9 cellular contexts compared by ENCODE assay signal in the genomic region with DNA sequence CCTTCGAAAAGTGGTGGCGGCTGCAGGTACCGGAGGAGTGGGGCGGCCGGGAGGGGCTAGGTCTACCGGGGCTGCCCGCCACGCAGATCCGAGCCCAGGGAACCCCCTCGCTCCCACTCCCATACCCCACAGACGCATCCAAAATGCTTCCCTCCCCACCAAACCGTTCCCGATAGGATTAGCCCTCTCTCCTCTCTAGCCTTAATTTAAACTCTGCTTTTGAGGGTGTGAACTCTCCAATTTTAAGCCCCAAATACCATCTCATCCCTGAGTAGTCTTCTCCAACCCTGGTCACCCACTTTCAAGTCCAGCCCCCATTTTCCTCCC. TPM values are rescaled to one million over a fixed set of nuclear protein-coding genes. Genes with fewer than 3 reads are reported as not detected.
A peak's percentile ranks its signal among the peaks of the same experiment; 100 is the strongest.
DNase-seq lines count a peak whose midpoint lies in the region; ATAC-seq, FAIRE-seq and TF ChIP-seq lines count a peak whose summit lies in the region.
"Had no signal": no experiment of that assay in that cellular context is flagged by ENCODE, and none has a peak within 500 bp of the region (broad histone marks: within the 10 kb centered on the region; RNA-seq: fewer than 3 reads in every experiment).

No MANE protein-coding gene starts in this region.

- H3K9me3 ChIP-seq in SK-N-SH (no peaks in the 10 kb centered on the region), kidney (ENCODE audit: control insufficient read depth in 1 of 2, low read length in 2 of 2) (no peaks in the 10 kb centered on the region)

- WGBS in SK-N-SH (ENCODE audit: low lambda C conversion rate): 49% methylated on average over 8 of the region's 13 CpGs

- no peak for FAIRE-seq in kidney (lab: Jason Lieb, UNC)

- TF ChIP-seq CTCF in SK-N-SH (IDR thresholded peaks at IDR 0.05): no peak
- TF ChIP-seq CTCF in kidney (IDR thresholded peaks at IDR 0.05; ENCODE audit: borderline replicate concordance, extremely low read depth, insufficient read depth): no peak

- no peaks in the 10 kb centered on the region for H3K9me3 Mint-ChIP-seq in activated naive CD8-positive, alpha-beta T cell treated with anti-CD3 and anti-CD28 coated beads, Interleukin-2, amount 10 ng/mL, durations not matched to agents 7 days and 5 days
- no peaks in the 10 kb centered on the region for H3K9me3 Mint-ChIP-seq in stimulated activated naive CD8-positive, alpha-beta T cell treated with anti-CD3 and anti-CD28 coated beads, Interleukin-15, amount 100 ng/mL, for 72 hours

- H4K20me1 ChIP-seq in SK-N-SH (ENCODE audit: insufficient read depth): no peaks in the 10 kb centered on the region

- H3K36me3 ChIP-seq in SK-N-SH (replicated peaks in 1 of 2; ENCODE audit: control insufficient read depth in 1 of 2, insufficient read depth in 2 of 2, low read length in 1 of 2) (no peaks in the 10 kb centered on the region), kidney (ENCODE audit: control insufficient read depth in 1 of 2, insufficient read depth in 2 of 2, low read length in 2 of 2) (no peaks in the 10 kb centered on the region)

- POLR2A ChIA-PET in SK-N-SH (lab: Yijun Ruan, JAX): no interaction called here
- POLR2A ChIA-PET in activated naive CD8-positive, alpha-beta T cell treated with anti-CD3 and anti-CD28 coated beads, Interleukin-2, amount 10 ng/mL, durations not matched to agents 7 days and 5 days (lab: Charles Lee): interaction anchor here (0.7 kb wide), 1 partner anchor 31 kb away, joined by 3 read pairs; no protein-coding TSS in a partner anchor

- peaks cover 37% of the 10 kb centered on the region for H3K27me3 Mint-ChIP-seq in activated naive CD8-positive, alpha-beta T cell treated with anti-CD3 and anti-CD28 coated beads, Interleukin-2, amount 10 ng/mL, durations not matched to agents 7 days and 5 days
- H3K27me3 Mint-ChIP-seq in stimulated activated naive CD8-positive, alpha-beta T cell treated with anti-CD3 and anti-CD28 coated beads, Interleukin-15, amount 100 ng/mL, for 72 hours: peaks cover 57% of the 10 kb centered on the region

- ATAC-seq in SK-N-SH treated with all-trans-retinoic acid at 6 μM for 48 hours (no peak), GM19324 (IDR thresholded peaks at IDR 0.05; ENCODE audit: low FRiP score, unreplicated experiment) (no peak)
- ATAC-seq in activated naive CD8-positive, alpha-beta T cell treated with anti-CD3 and anti-CD28 coated beads, Interleukin-2, amount 10 ng/mL, durations not matched to agents 7 days and 5 days (ENCODE audit: low read depth): no peak
- no peak for ATAC-seq in stimulated activated naive CD8-positive, alpha-beta T cell treated with anti-CD3 and anti-CD28 coated beads, Interleukin-15, amount 100 ng/mL, for 72 hours

- H3K27me3 ChIP-seq in SK-N-SH (ENCODE audit: insufficient read depth): peaks cover 17% of the 10 kb centered on the region

- H3K4me2 ChIP-seq in SK-N-SH: peak overlapping the region; percentile 85; the same call in 1 of the 2 replicates

- no peak for TF ChIP-seq EP300 in SK-N-SH (IDR thresholded peaks at IDR 0.05; ENCODE audit: borderline replicate concordance in 1 of 2, low read depth in 1 of 2, low read length in 1 of 2)

- H3K27ac ChIP-seq in SK-N-SH (ENCODE audit: low read depth in 2 of 2, low read length in 1 of 2) (no peak overlapping the region), kidney (ENCODE audit: low read depth in 2 of 2, low read length in 2 of 2) (no peak overlapping the region)
- H3K27ac ChIP-seq: 22Rv1 had no signal

- H3K36me3 Mint-ChIP-seq in activated naive CD8-positive, alpha-beta T cell treated with anti-CD3 and anti-CD28 coated beads, Interleukin-2, amount 10 ng/mL, durations not matched to agents 7 days and 5 days: no peaks in the 10 kb centered on the region

- H3K9ac ChIP-seq in SK-N-SH (no peak overlapping the region), kidney (ENCODE audit: low read length in 2 of 2) (no peak overlapping the region)

- H3K4me1 Mint-ChIP-seq in activated naive CD8-positive, alpha-beta T cell treated with anti-CD3 and anti-CD28 coated beads, Interleukin-2, amount 10 ng/mL, durations not matched to agents 7 days and 5 days: peaks cover 16% of the 10 kb centered on the region
- H3K4me1 Mint-ChIP-seq in stimulated activated naive CD8-positive, alpha-beta T cell treated with anti-CD3 and anti-CD28 coated beads, Interleukin-15, amount 100 ng/mL, for 72 hours: peaks cover 30% of the 10 kb centered on the region

- H3F3A ChIP-seq in SK-N-SH (replicated peaks; ENCODE audit: insufficient read depth): peaks cover 6% of the 10 kb centered on the region

- H3K79me2 ChIP-seq in SK-N-SH (ENCODE audit: insufficient read depth): no peaks in the 10 kb centered on the region

- intact Hi-C loops in kidney (cut with DNase I): no loop called here

- no peaks in the 10 kb centered on the region for H3K9me2 ChIP-seq in SK-N-SH

- DNase-seq in SK-N-SH (no peak), kidney (no peak), NCI-H748 (lab: John Stamatoyannopoulos, UW; ENCODE audit: unreplicated experiment) (no peak), anterior cingulate cortex (lab: John Stamatoyannopoulos, UW) (no peak)
- DNase-seq in activated naive CD8-positive, alpha-beta T cell treated with anti-CD3 and anti-CD28 coated beads, Interleukin-2, amount 10 ng/mL, durations not matched to agents 7 days and 5 days: no peak
- DNase-seq in stimulated activated naive CD8-positive, alpha-beta T cell treated with anti-CD3 and anti-CD28 coated beads, Interleukin-15, amount 100 ng/mL, for 72 hours: no peak

- H3K4me3 ChIP-seq in SK-N-SH (ENCODE audit: low read depth in 2 of 2, low read length in 1 of 2): peak overlapping the region; percentile 60 to 67; a peak in 3 of 4 replicates
- H3K4me3 ChIP-seq in kidney (ENCODE audit: low read length in 2 of 2): peak overlapping the region; percentile 36 to 76

- CTCF ChIA-PET in SK-N-SH (lab: Yijun Ruan, JAX): interaction anchor here (1.6 kb wide), 1 partner anchor 8 kb away, joined by 6 read pairs; a partner anchor contains a TSS

- TF ChIP-seq RAD21 in SK-N-SH (IDR thresholded peaks at IDR 0.05; ENCODE audit: low read length): no peak

- peaks cover 0 to 7% of the 10 kb centered on the region in 2 experiments; a peak in 1 of 4 replicates for H3K4me1 ChIP-seq in SK-N-SH (ENCODE audit: control insufficient read depth in 1 of 2, insufficient read depth in 2 of 2, low read depth in 1 of 2, low read length in 1 of 2)
- peaks cover 0 to 6% of the 10 kb centered on the region in 2 donors for H3K4me1 ChIP-seq in kidney (ENCODE audit: control insufficient read depth in 1 of 2, insufficient read depth in 1 of 2, low read depth in 1 of 2, low read length in 2 of 2)

- H3K4me3 Mint-ChIP-seq in activated naive CD8-positive, alpha-beta T cell treated with anti-CD3 and anti-CD28 coated beads, Interleukin-2, amount 10 ng/mL, durations not matched to agents 7 days and 5 days: peak overlapping the region; percentile 79
- peak overlapping the region; percentile 63 to 84 for H3K4me3 Mint-ChIP-seq in stimulated activated naive CD8-positive, alpha-beta T cell treated with anti-CD3 and anti-CD28 coated beads, Interleukin-15, amount 100 ng/mL, for 72 hours

- H2AFZ ChIP-seq in SK-N-SH (ENCODE audit: low read depth): peak overlapping the region; percentile 94; the same call in 1 of the 2 replicates

- H3K27ac Mint-ChIP-seq in activated naive CD8-positive, alpha-beta T cell treated with anti-CD3 and anti-CD28 coated beads, Interleukin-2, amount 10 ng/mL, durations not matched to agents 7 days and 5 days: peak overlapping the region; percentile 31
- H3K27ac Mint-ChIP-seq in stimulated activated naive CD8-positive, alpha-beta T cell treated with anti-CD3 and anti-CD28 coated beads, Interleukin-15, amount 100 ng/mL, for 72 hours: peak overlapping the region in 1 of 2 donors; percentile 29

TF ChIP-seq in SK-N-SH, 30 proteins besides CTCF, POLR2A, EP300 and RAD21 (continues in another document):
- TF ChIP-seq NRF1 (IDR thresholded peaks at IDR 0.05; ENCODE audit: low read depth, low read length): no peak
- TF ChIP-seq GATA2 (CRISPR knock-in tag; IDR thresholded peaks at IDR 0.05): no peak

TF ChIP-seq in SK-N-SH treated with all-trans-retinoic acid at 6 μM for 48 hours, 23 proteins besides CTCF, POLR2A, EP300 and RAD21 (continues in another document):
- TF ChIP-seq PPARA (CRISPR knock-in tag; IDR thresholded peaks at IDR 0.05; ENCODE audit: borderline replicate concordance): no peak

RNA-seq across cellular contexts. Expression of a gene that starts 0.3 kb away (rescaled TPM):
- polyA plus RNA-seq in SK-N-SH (2012; rRNA removed) (3.4 and 4.3 TPM in 2 replicates), kidney (ENCODE audit: insufficient read depth, low read depth, low replicate concordance) (22.5 TPM)
- polyA plus RNA-seq in SK-N-SH (2012; cell fraction: cytosol; rRNA removed): 3.6 and 4.6 TPM in 2 replicates
- 1.5 and 1.7 TPM in 2 replicates for polyA plus RNA-seq in SK-N-SH (2012; cell fraction: nucleus; rRNA removed)
- 1 to 10 TPM; 2.7 to 3.0 TPM for total RNA-seq in activated naive CD8-positive, alpha-beta T cell treated with anti-CD3 and anti-CD28 coated beads, Interleukin-2, amount 10 ng/mL, durations not matched to agents 7 days and 5 days
- 83.0 TPM for total RNA-seq in kidney

RNA-seq across cellular contexts. Expression of a gene that starts 0.4 kb away (rescaled TPM):
- polyA plus RNA-seq in SK-N-SH (2012; rRNA removed) (0.06 and 0.08 TPM in 2 replicates), kidney (ENCODE audit: insufficient read depth, low read depth, low replicate concordance) (1.3 TPM)
- 0.03 TPM in 2 replicates for polyA plus RNA-seq in SK-N-SH (2012; cell fraction: cytosol; rRNA removed)
- 0.22 and 0.39 TPM in 2 replicates for polyA plus RNA-seq in SK-N-SH (2012; cell fraction: nucleus; rRNA removed)
- total RNA-seq in activated naive CD8-positive, alpha-beta T cell treated with anti-CD3 and anti-CD28 coated beads, Interleukin-2, amount 10 ng/mL, durations not matched to agents 7 days and 5 days: under 1 TPM in 1 of 2 experiments, not detected in 1; 0.17 TPM
- 5.1 TPM for total RNA-seq in kidney

RNA-seq across cellular contexts. Expression of a gene that starts 8.8 kb away (rescaled TPM):
- 51.0 and 54.4 TPM in 2 replicates for polyA plus RNA-seq in SK-N-SH (2012; rRNA removed)
- polyA plus RNA-seq in SK-N-SH (2012; cell fraction: cytosol; rRNA removed): 37.1 and 45.1 TPM in 2 replicates
- polyA plus RNA-seq in SK-N-SH (2012; cell fraction: nucleus; rRNA removed): 42.9 and 56.8 TPM in 2 replicates
- total RNA-seq in activated naive CD8-positive, alpha-beta T cell treated with anti-CD3 and anti-CD28 coated beads, Interleukin-2, amount 10 ng/mL, durations not matched to agents 7 days and 5 days: 10 to 100 TPM; 29.4 to 32.2 TPM
- total RNA-seq in kidney: 19.0 TPM
- 58.4 TPM for polyA plus RNA-seq in kidney (ENCODE audit: insufficient read depth, low read depth, low replicate concordance)

RNA-seq across cellular contexts. Expression of a gene that starts 29.6 kb away (rescaled TPM):
- polyA plus RNA-seq in SK-N-SH (2012; rRNA removed) (17.3 and 24.6 TPM in 2 replicates), kidney (ENCODE audit: insufficient read depth, low read depth, low replicate concordance) (32.8 TPM)
- 13.2 and 16.2 TPM in 2 replicates for polyA plus RNA-seq in SK-N-SH (2012; cell fraction: cytosol; rRNA removed)
- 30.4 and 40.1 TPM in 2 replicates for polyA plus RNA-seq in SK-N-SH (2012; cell fraction: nucleus; rRNA removed)
- 100 to 1,000 TPM; 325 to 330 TPM for total RNA-seq in activated naive CD8-positive, alpha-beta T cell treated with anti-CD3 and anti-CD28 coated beads, Interleukin-2, amount 10 ng/mL, durations not matched to agents 7 days and 5 days
- total RNA-seq in kidney: 63.1 TPM

RNA-seq across cellular contexts. Expression of a gene that starts 31.7 kb away (rescaled TPM):
- polyA plus RNA-seq in SK-N-SH (2012; rRNA removed): not detected in 2 replicates
- polyA plus RNA-seq in SK-N-SH (2012; cell fraction: cytosol; rRNA removed): not detected in 2 replicates
- polyA plus RNA-seq in SK-N-SH (2012; cell fraction: nucleus; rRNA removed): not detected in 2 replicates
- not detected for total RNA-seq in activated naive CD8-positive, alpha-beta T cell treated with anti-CD3 and anti-CD28 coated beads, Interleukin-2, amount 10 ng/mL, durations not matched to agents 7 days and 5 days
- 0.88 TPM for total RNA-seq in kidney
- polyA plus RNA-seq in kidney (ENCODE audit: insufficient read depth, low read depth, low replicate concordance): 31.3 TPM

Comparison
In these comparisons a context has a peak if more than half of its experiments do, and no peak if none do; other contexts are left out.
1. RNA of a gene that starts 0.3 kb away (total RNA-seq): 83.0 TPM in kidney (single experiment); 2.7 to 3.0 TPM in activated naive CD8-positive, alpha-beta T cell treated with anti-CD3 and anti-CD28 coated beads, Interleukin-2, amount 10 ng/mL, durations not matched to agents 7 days and 5 days; every median in the first group is over 10 times any median in the second.